25 cellular contexts compared by ENCODE assay signal in genomic region chr11:128615076-128615475, GRCh38. TPM values are rescaled to one million over a fixed set of nuclear protein-coding genes. Genes with fewer than 3 reads are reported as not detected.
A peak's percentile ranks its signal among the peaks of the same experiment; 100 is the strongest.
DNase-seq lines count a peak whose midpoint lies in the region; ATAC-seq and TF ChIP-seq lines count a peak whose summit lies in the region.
"Had no signal": no experiment of that assay in that cellular context is flagged by ENCODE, and none has a peak within 500 bp of the region (broad histone marks: within the 10 kb centered on the region; RNA-seq: fewer than 3 reads in every experiment).

No MANE protein-coding gene starts in this region.

- no peak overlapping the region for H3K4me3 ChIP-seq in IMR-90 (ENCODE audit: insufficient read depth, low read depth, low read length)
- no peak overlapping the region for H3K4me3 ChIP-seq in endodermal cell (ENCODE audit: low read length)
- no peak overlapping the region for H3K4me3 ChIP-seq in heart right ventricle
- H3K4me3 ChIP-seq: upper lobe of left lung had no signal

- BruUV-seq in IMR-90 (replicated peaks; lab: Mats Ljungman, UMichigan): no TSS peak

- WGBS in IMR-90 (ENCODE audit: extremely low coverage in 2 of 2, insufficient read length in 1 of 2), 2 experiments: 51% methylated on average over 5 of the region's 11 CpGs; no CpG with 5 or more reads in 1 of the 2 experiments
- 79 to 87% methylated on average over 9 to 11 of the region's 11 CpGs for WGBS in endodermal cell (ENCODE audit: insufficient coverage in 1 of 2, insufficient read length in 1 of 2), 2 experiments
- 63 to 72% methylated on average over 11 of the region's 11 CpGs for WGBS in heart right ventricle, 2 donors

- H2AK9ac ChIP-seq in IMR-90 (replicated peaks; ENCODE audit: low read depth, low read length, poor library complexity): no peak overlapping the region

- H3K56ac ChIP-seq in IMR-90 (ENCODE audit: extremely low read depth, insufficient read depth, low read length): no peak overlapping the region

- no peak overlapping the region for H3K27ac ChIP-seq in CD4-positive, alpha-beta T cell (ENCODE audit: low read depth, low read length)
- H3K27ac ChIP-seq in IMR-90 (ENCODE audit: insufficient read depth, low read length) (no peak overlapping the region), endodermal cell (ENCODE audit: low read depth, low read length) (no peak overlapping the region), heart right ventricle (no peak overlapping the region)
- H3K27ac ChIP-seq: KMS-11, VCaP had no signal

- intact Hi-C loops in CD4-positive, alpha-beta T cell (cut with DNase I, micrococcal nuclease): loop anchor here in 1 of 2 experiments (5.0 kb wide), 1 partner anchor 38 kb away; no protein-coding TSS in a partner anchor
- intact Hi-C loops in IMR-90 (cut with micrococcal nuclease) (no loop called here), heart right ventricle (cut with DNase I) (loop anchor here in 1 of 10 donors (5.0 kb wide), 1 partner anchor 33 kb away; no protein-coding TSS in a partner anchor)

- no peak overlapping the region for H4K91ac ChIP-seq in IMR-90 (ENCODE audit: insufficient read depth, low read depth, low read length)

- H3K27me3 ChIP-seq in CD4-positive, alpha-beta T cell (ENCODE audit: control insufficient read depth, insufficient read depth, low read length): no peaks in the 10 kb centered on the region
- H3K27me3 ChIP-seq in IMR-90 (ENCODE audit: control insufficient read depth, insufficient read depth, low read length) (peaks cover 29% of the 10 kb centered on the region), endodermal cell (ENCODE audit: control insufficient read depth, insufficient read depth, low read length, poor library complexity, severe bottlenecking) (peaks cover 47% of the 10 kb centered on the region), heart right ventricle (no peaks in the 10 kb centered on the region)
- H3K27me3 ChIP-seq: upper lobe of left lung had no signal

- in situ Hi-C loops in IMR-90 (cut with MboI; ENCODE audit: low sequenced_read_pairs): no loop called here

- no peak overlapping the region for H3K4me3 Mint-ChIP-seq in CD4-positive, alpha-beta T cell
- H3K4me3 Mint-ChIP-seq in endodermal cell (no peak overlapping the region), nephron (no peak overlapping the region)
- H3K4me3 Mint-ChIP-seq: activated T-cell treated with anti-CD3 and anti-CD28 coated beads, Interleukin-2, amount 50 U/mL, for 72 hours; CD14-positive monocyte; effector memory CD8-positive, alpha-beta T cell; H9; stimulated activated effector memory CD8-positive, alpha-beta T cell treated with anti-CD3 and anti-CD28 coated beads, Interleukin-12 subunit alpha, Interleukin-12 subunit beta, amount 100 ng/mL, for 72 hours had no signal

- H4K8ac ChIP-seq in IMR-90 (ENCODE audit: low read depth in 2 of 2, low read length in 2 of 2): no peak overlapping the region

- no peak overlapping the region for H3K4me2 ChIP-seq in IMR-90 (ENCODE audit: low read depth, low read length)
- H3K4me2 ChIP-seq: KMS-11 had no signal

- no peak overlapping the region for H3K18ac ChIP-seq in IMR-90 (ENCODE audit: low read depth, low read length)

- H3K27ac Mint-ChIP-seq in CD4-positive, alpha-beta T cell: peak overlapping the region; percentile 68
- H3K27ac Mint-ChIP-seq in endodermal cell: no peak overlapping the region
- H3K27ac Mint-ChIP-seq in nephron: peak overlapping the region in 2 of 3 experiments; percentile 3 to 32
- H3K27ac Mint-ChIP-seq: activated T-cell treated with anti-CD3 and anti-CD28 coated beads, Interleukin-2, amount 50 U/mL, for 72 hours; H9; stimulated activated effector memory CD8-positive, alpha-beta T cell treated with anti-CD3 and anti-CD28 coated beads, Interleukin-12 subunit alpha, Interleukin-12 subunit beta, amount 100 ng/mL, for 72 hours had no signal

- no peak overlapping the region for H3K23ac ChIP-seq in IMR-90 (ENCODE audit: low read depth, low read length)

- H2AK5ac ChIP-seq in IMR-90 (ENCODE audit: low read depth, low read length): no peak overlapping the region

- peak overlapping the region; percentile 28 for H2AFZ ChIP-seq in IMR-90 (replicated peaks; ENCODE audit: low read length, poor library complexity)

- no peaks in the 10 kb centered on the region for H3K36me3 Mint-ChIP-seq in CD4-positive, alpha-beta T cell (ENCODE audit: low read depth)
- H3K36me3 Mint-ChIP-seq in endodermal cell (ENCODE audit: low read depth) (no peaks in the 10 kb centered on the region), nephron (ENCODE audit: low read depth) (no peaks in the 10 kb centered on the region)
- H3K36me3 Mint-ChIP-seq: CD14-positive monocyte had no signal

- H3K36me3 ChIP-seq in IMR-90 (ENCODE audit: control insufficient read depth, insufficient read depth, low read length) (no peaks in the 10 kb centered on the region), endodermal cell (ENCODE audit: control insufficient read depth, insufficient read depth, low read length) (no peaks in the 10 kb centered on the region), heart right ventricle (no peaks in the 10 kb centered on the region)
- H3K36me3 ChIP-seq: upper lobe of left lung had no signal

- dilution Hi-C loops in IMR-90 (cut with HindIII; ENCODE audit: low sequenced_read_pairs, unreplicated experiment): no loop called here

- H3K79me1 ChIP-seq in IMR-90 (ENCODE audit: low read depth in 1 of 2, low read length in 2 of 2): no peaks in the 10 kb centered on the region

- no peak for TF ChIP-seq RAD21 in IMR-90 (IDR thresholded peaks at IDR 0.05; ENCODE audit: low read length)

- ATAC-seq in CD4-positive, alpha-beta T cell (ENCODE audit: poor library complexity): no peak
- peak; percentile 17; the same call in 1 of the 2 replicates for ATAC-seq in IMR-90 (ENCODE audit: low read depth)
- ATAC-seq in heart right ventricle: no peak
- ATAC-seq: activated T-cell treated with anti-CD3 and anti-CD28 coated beads, Interleukin-2, amount 50 U/mL, for 72 hours; effector memory CD8-positive, alpha-beta T cell; left lobe of liver; Panc1; stimulated activated effector memory CD8-positive, alpha-beta T cell treated with anti-CD3 and anti-CD28 coated beads, Interleukin-12 subunit alpha, Interleukin-12 subunit beta, amount 100 ng/mL, for 72 hours had no signal

- H3K9me1 ChIP-seq in IMR-90 (ENCODE audit: insufficient read depth, low read length): no peaks in the 10 kb centered on the region; the same call in 1 of the 2 replicates

- H3K4ac ChIP-seq in IMR-90 (ENCODE audit: low read depth, low read length): no peak overlapping the region

- no peak overlapping the region for H2BK20ac ChIP-seq in IMR-90 (ENCODE audit: low read depth, low read length)

- peaks cover 61% of the 10 kb centered on the region for H3K4me1 Mint-ChIP-seq in CD4-positive, alpha-beta T cell (ENCODE audit: low read depth)
- peaks cover 14% of the 10 kb centered on the region for H3K4me1 Mint-ChIP-seq in endodermal cell
- H3K4me1 Mint-ChIP-seq in nephron: peaks cover 48% of the 10 kb centered on the region

- no peak overlapping the region for H2BK120ac ChIP-seq in IMR-90 (ENCODE audit: low read depth, low read length)

- no peak for DNase-seq in CD4-positive, alpha-beta T cell
- DNase-seq in IMR-90: no peak
- peak; percentile 62 for DNase-seq in endodermal cell
- DNase-seq in heart right ventricle: no peak
- no peak for DNase-seq in NCI-H2171 (lab: John Stamatoyannopoulos, UW)
- DNase-seq in NAMALWA (ENCODE audit: low spot score): no peak
- DNase-seq: activated CD4-positive, alpha-beta T cell treated with anti-CD3 and anti-CD28 coated beads, Interleukin-2, amount 50 U/mL, for 1 hour; activated naive CD4-positive, alpha-beta T cell; activated T-cell treated with anti-CD3 and anti-CD28 coated beads, Interleukin-2, amount 50 U/mL, for 72 hours; caudate nucleus; cortex of kidney; effector memory CD8-positive, alpha-beta T cell; H9; MM.1S; naive B cell; SHP77 treated with DMSO at 0.1 percent for 48 hours; stimulated activated CD4-positive, alpha-beta T cell treated with anti-CD3 and anti-CD28 coated beads, Interleukin-15, amount 100 ng/mL, for 24 hours; upper lobe of left lung had no signal

- no peaks in the 10 kb centered on the region for H4K20me1 ChIP-seq in IMR-90 (ENCODE audit: insufficient read depth, low read length)

- H3K9me3 Mint-ChIP-seq in CD4-positive, alpha-beta T cell: no peaks in the 10 kb centered on the region
- H3K9me3 Mint-ChIP-seq in endodermal cell (no peaks in the 10 kb centered on the region), nephron (no peaks in the 10 kb centered on the region)
- H3K9me3 Mint-ChIP-seq: activated T-cell treated with anti-CD3 and anti-CD28 coated beads, Interleukin-2, amount 50 U/mL, for 72 hours; CD14-positive monocyte; effector memory CD8-positive, alpha-beta T cell; H9; naive B cell; stimulated activated effector memory CD8-positive, alpha-beta T cell treated with anti-CD3 and anti-CD28 coated beads, Interleukin-12 subunit alpha, Interleukin-12 subunit beta, amount 100 ng/mL, for 72 hours had no signal

- H3K14ac ChIP-seq in IMR-90 (replicated peaks; ENCODE audit: low read depth, low read length): no peak overlapping the region

- H3K27me3 Mint-ChIP-seq in CD4-positive, alpha-beta T cell: no peaks in the 10 kb centered on the region
- H3K27me3 Mint-ChIP-seq in endodermal cell (ENCODE audit: insufficient read depth): peaks cover 73% of the 10 kb centered on the region
- H3K27me3 Mint-ChIP-seq in nephron (ENCODE audit: low read depth): peaks cover 38% of the 10 kb centered on the region
- H3K27me3 Mint-ChIP-seq: effector memory CD8-positive, alpha-beta T cell; naive B cell had no signal

- no peaks in the 10 kb centered on the region for H3K9me3 ChIP-seq in CD4-positive, alpha-beta T cell (ENCODE audit: control insufficient read depth, low read length)
- no peaks in the 10 kb centered on the region for H3K9me3 ChIP-seq in IMR-90 (ENCODE audit: control insufficient read depth, insufficient read depth, low read length)
- H3K9me3 ChIP-seq in endodermal cell (ENCODE audit: control insufficient read depth, low read length): no peaks in the 10 kb centered on the region
- H3K9me3 ChIP-seq in heart right ventricle: no peaks in the 10 kb centered on the region
- H3K9me3 ChIP-seq: upper lobe of left lung had no signal

- H2BK15ac ChIP-seq in IMR-90 (ENCODE audit: low read depth, low read length): no peak overlapping the region

- no peak overlapping the region for H4K5ac ChIP-seq in IMR-90 (ENCODE audit: low read depth, low read length)

- H3K9ac ChIP-seq in IMR-90 (ENCODE audit: low read depth, low read length): no peak overlapping the region
- H3K9ac ChIP-seq in endodermal cell (ENCODE audit: extremely low read depth, low read length, poor library complexity, severe bottlenecking): no peak overlapping the region
- H3K9ac ChIP-seq: KMS-11 had no signal

- H3K4me1 ChIP-seq in IMR-90 (ENCODE audit: control insufficient read depth, insufficient read depth, low read length) (no peaks in the 10 kb centered on the region), endodermal cell (ENCODE audit: control insufficient read depth, insufficient read depth, low read length) (no peaks in the 10 kb centered on the region), heart right ventricle (peaks cover 0 to 48% (median 28%) of the 10 kb centered on the region in 9 donors)

- no peak overlapping the region for H2BK5ac ChIP-seq in IMR-90 (ENCODE audit: low read depth, low read length, poor library complexity, severe bottlenecking)

- no peak for TF ChIP-seq CTCF in CD4-positive, alpha-beta T cell (IDR thresholded peaks at IDR 0.05)
- no peak for TF ChIP-seq CTCF in IMR-90 (conservative IDR thresholded peaks at IDR 0.05; ENCODE audit: low read depth, low read length)
- TF ChIP-seq CTCF in endodermal cell (conservative IDR thresholded peaks at IDR 0.05): no peak
- TF ChIP-seq CTCF in nephron (IDR thresholded peaks at IDR 0.05; ENCODE audit: unreplicated experiment in 3 of 3): no peak
- no peak for TF ChIP-seq CTCF in heart right ventricle (IDR thresholded peaks at IDR 0.05)

- POLR2A ChIA-PET in CD4-positive, alpha-beta T cell (lab: Charles Lee): interaction anchor here (1.3 to 9.1 kb wide), 2 partner anchors 9 to 89 kb away, joined by 3 to 97 read pairs; no protein-coding TSS in a partner anchor
- POLR2A ChIA-PET in IMR-90 (lab: Charles Lee; ENCODE audit: unreplicated experiment): no interaction called here

- CTCF ChIA-PET in CD4-positive, alpha-beta T cell (lab: Charles Lee): interaction anchor here (0.6 kb wide), 1 partner anchor 154 kb away, joined by 3 read pairs; no protein-coding TSS in a partner anchor
- CTCF ChIA-PET in IMR-90 (lab: Yijun Ruan, JAX): no interaction called here

- TF ChIP-seq POLR2A in IMR-90 (IDR thresholded peaks at IDR 0.05; ENCODE audit: low read depth, low read length): no peak

RNA-seq across cellular contexts. Expression of gene ETS1, which starts 27.7 kb away (rescaled TPM):
- 100 to 1,000 TPM; 579 to 590 TPM for total RNA-seq in CD4-positive, alpha-beta T cell
- total RNA-seq in IMR-90 (2012; rRNA removed) (56.3 and 60.3 TPM in 2 replicates), endodermal cell (10 to 100 TPM; 34.3 to 36.4 TPM), heart right ventricle (10 to 100 TPM; 33.1 to 93.4 (median 53.2) TPM)
- polyA plus RNA-seq in IMR-90 (2012; rRNA removed) (41.2 and 43.6 TPM in 2 replicates), heart right ventricle (10 to 100 TPM; 21.3 to 21.4 TPM)
- 19.0 and 24.4 TPM in 2 replicates for polyA plus RNA-seq in IMR-90 (2012; cell fraction: cytosol; rRNA removed)
- polyA plus RNA-seq in IMR-90 (2012; cell fraction: nucleus; rRNA removed; ENCODE audit: low replicate concordance): 13.4 and 42.1 TPM in 2 replicates
- polyA plus RNA-seq in endodermal cell (2013, experiment 1 of 2): 24.1 TPM
- polyA plus RNA-seq in endodermal cell (2013, experiment 2 of 2): 23.3 TPM
